In the genomic region with DNA sequence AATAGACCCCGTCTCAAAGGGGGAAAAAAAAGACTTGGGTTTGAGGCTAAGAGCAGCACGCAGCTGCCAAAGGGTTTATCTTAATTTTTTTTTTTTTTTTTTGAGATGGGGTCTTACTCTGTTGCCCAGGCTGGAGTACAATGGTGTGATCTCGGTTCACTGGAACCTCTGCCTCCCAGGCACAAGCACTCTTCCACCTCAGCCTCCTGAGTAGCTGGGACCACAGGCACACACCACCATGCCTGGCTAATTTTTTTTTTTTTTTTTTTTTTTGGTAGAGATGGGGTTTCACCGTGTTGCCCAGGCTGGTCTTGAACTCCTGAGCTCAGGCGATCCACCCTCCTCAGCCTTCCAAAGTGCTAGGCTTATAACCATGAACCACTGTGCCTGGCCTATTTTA, we compare ENCODE assay signal across 9 cellular contexts. TPM values are rescaled to one million over a fixed set of nuclear protein-coding genes. Genes with fewer than 3 reads are reported as not detected.
A peak's percentile ranks its signal among the peaks of the same experiment; 100 is the strongest.
DNase-seq lines count a peak whose midpoint lies in the region; ATAC-seq and TF ChIP-seq lines count a peak whose summit lies in the region.
"Not testable (repeated sequence)": the region's sequence is repeated elsewhere in the genome, so short reads cannot be mapped to it uniquely, and the experiment has no call there.
"Had no signal": no experiment of that assay in that cellular context is flagged by ENCODE, and none has a peak within 500 bp of the region (broad histone marks: within the 10 kb centered on the region; RNA-seq: fewer than 3 reads in every experiment).

No MANE protein-coding gene starts in this region.

- not testable (repeated sequence) for H3K9me3 ChIP-seq in CD8-positive, alpha-beta memory T cell (ENCODE audit: low read length); OCI-LY3 (ENCODE audit: insufficient read depth, low read length); colonic mucosa

- peaks cover 54% of the 10 kb centered on the region for H3K4me1 ChIP-seq in CD8-positive, alpha-beta memory T cell (ENCODE audit: insufficient read depth, low read length)
- H3K4me1 ChIP-seq in OCI-LY3 (ENCODE audit: low read length): peaks cover 16% of the 10 kb centered on the region
- not testable (repeated sequence) for H3K4me1 ChIP-seq in colonic mucosa

- H3K36me3 ChIP-seq in CD8-positive, alpha-beta memory T cell (ENCODE audit: insufficient read depth, low read length): peaks cover 19% of the 10 kb centered on the region
- H3K36me3 ChIP-seq in OCI-LY3 (replicated peaks; ENCODE audit: low read depth, low read length): peaks cover 51% of the 10 kb centered on the region
- not testable (repeated sequence) for H3K36me3 ChIP-seq in colonic mucosa

- POLR2A ChIA-PET in CD8-positive, alpha-beta memory T cell (lab: Charles Lee): interaction anchor here (3.1 kb wide), 1 partner anchor 147 kb away, joined by 18 read pairs; a partner anchor contains a TSS

- not testable (repeated sequence) for ATAC-seq in memory B cell (ENCODE audit: low read depth); stimulated activated memory B cell treated with anti-CD40 and anti-IgM and Interleukin-4, amounts not matched to agents 10 μg/mL and 1 μg/mL and 100 μg/mL, for 72 hours

- H3K9me3 Mint-ChIP-seq in CD8-positive, alpha-beta memory T cell; activated T-cell treated with anti-CD3 and anti-CD28 coated beads, Interleukin-2, amount 50 U/mL, for 24 hours; memory B cell; stimulated activated memory B cell treated with anti-CD40 and anti-IgM and Interleukin-4, amounts not matched to agents 10 μg/mL and 1 μg/mL and 100 μg/mL, for 72 hours: not testable (repeated sequence)

- TF ChIP-seq CTCF in OCI-LY3 (IDR thresholded peaks at IDR 0.05; ENCODE audit: low read depth, low read length); colonic mucosa (IDR thresholded peaks at IDR 0.05): not testable (repeated sequence)

- H3K27ac ChIP-seq in CD8-positive, alpha-beta memory T cell (ENCODE audit: low read depth, low read length): peak overlapping the region; percentile 87
- H3K27ac ChIP-seq in OCI-LY3 (ENCODE audit: low read length) (peak overlapping the region; percentile 98; the same call in 1 of the 2 replicates), colonic mucosa (peak overlapping the region; percentile 89)

- intact Hi-C loops in colonic mucosa (cut with DNase I): not testable (repeated sequence)

- peak overlapping the region; percentile 100 for H3K4me2 ChIP-seq in OCI-LY3 (ENCODE audit: low read length)

- H3K27me3 Mint-ChIP-seq in CD8-positive, alpha-beta memory T cell; activated T-cell treated with anti-CD3 and anti-CD28 coated beads, Interleukin-2, amount 50 U/mL, for 24 hours; memory B cell; stimulated activated memory B cell treated with anti-CD40 and anti-IgM and Interleukin-4, amounts not matched to agents 10 μg/mL and 1 μg/mL and 100 μg/mL, for 72 hours: not testable (repeated sequence)

- peak overlapping the region; percentile 97 for H3K4me3 ChIP-seq in CD8-positive, alpha-beta memory T cell (ENCODE audit: low read length)
- H3K4me3 ChIP-seq in OCI-LY3 (ENCODE audit: low read length): peak overlapping the region; percentile 93; the same call in 1 of the 2 replicates
- not testable (repeated sequence) for H3K4me3 ChIP-seq in colonic mucosa

- H3K79me2 ChIP-seq in OCI-LY3 (ENCODE audit: low read length): peaks cover 42% of the 10 kb centered on the region

- not testable (repeated sequence) for H3K9ac ChIP-seq in OCI-LY3 (ENCODE audit: low read length); colonic mucosa (ENCODE audit: low read depth in 2 of 2, low read length in 2 of 2)

- peak overlapping the region in 6 of 7 donors; percentile 100 for H3K4me3 Mint-ChIP-seq in CD8-positive, alpha-beta memory T cell
- H3K4me3 Mint-ChIP-seq in activated T-cell treated with anti-CD3 and anti-CD28 coated beads, Interleukin-2, amount 50 U/mL, for 24 hours: peak overlapping the region; percentile 100
- not testable (repeated sequence) for H3K4me3 Mint-ChIP-seq in memory B cell
- peak overlapping the region; percentile 100 for H3K4me3 Mint-ChIP-seq in stimulated activated memory B cell treated with anti-CD40 and anti-IgM and Interleukin-4, amounts not matched to agents 10 μg/mL and 1 μg/mL and 100 μg/mL, for 72 hours

- CTCF ChIA-PET in CD8-positive, alpha-beta memory T cell (lab: Charles Lee): interaction anchor here (1.3 to 3.1 kb wide), 2 partner anchors 103 to 417 kb away, joined by 4 to 8 read pairs; no protein-coding TSS in a partner anchor

- H2AFZ ChIP-seq in OCI-LY3 (ENCODE audit: low read depth, low read length): not testable (repeated sequence)

- H3K4me1 Mint-ChIP-seq in CD8-positive, alpha-beta memory T cell: peaks cover 40 to 60% (median 44%) of the 10 kb centered on the region in 3 donors
- peaks cover 56% of the 10 kb centered on the region for H3K4me1 Mint-ChIP-seq in activated T-cell treated with anti-CD3 and anti-CD28 coated beads, Interleukin-2, amount 50 U/mL, for 24 hours (ENCODE audit: low read depth)
- peaks cover 27% of the 10 kb centered on the region for H3K4me1 Mint-ChIP-seq in memory B cell
- peaks cover 65% of the 10 kb centered on the region for H3K4me1 Mint-ChIP-seq in stimulated activated memory B cell treated with anti-CD40 and anti-IgM and Interleukin-4, amounts not matched to agents 10 μg/mL and 1 μg/mL and 100 μg/mL, for 72 hours

- H3K27me3 ChIP-seq in CD8-positive, alpha-beta memory T cell (ENCODE audit: insufficient read depth, low read length, poor library complexity, severe bottlenecking); OCI-LY3 (ENCODE audit: low read depth, low read length); colonic mucosa: not testable (repeated sequence)

- H4K20me1 ChIP-seq in OCI-LY3 (ENCODE audit: insufficient read depth, low read length): peaks cover 18% of the 10 kb centered on the region

- peak overlapping the region in 4 of 8 donors; percentile 97 to 99 (median 98) for H3K27ac Mint-ChIP-seq in CD8-positive, alpha-beta memory T cell
- H3K27ac Mint-ChIP-seq in activated T-cell treated with anti-CD3 and anti-CD28 coated beads, Interleukin-2, amount 50 U/mL, for 24 hours: peak overlapping the region; percentile 99
- peak overlapping the region; percentile 86 for H3K27ac Mint-ChIP-seq in memory B cell
- H3K27ac Mint-ChIP-seq in stimulated activated memory B cell treated with anti-CD40 and anti-IgM and Interleukin-4, amounts not matched to agents 10 μg/mL and 1 μg/mL and 100 μg/mL, for 72 hours: peak overlapping the region; percentile 99

- peaks cover 0 to 41% (median 2%) of the 10 kb centered on the region in 3 donors for H3K36me3 Mint-ChIP-seq in CD8-positive, alpha-beta memory T cell
- H3K36me3 Mint-ChIP-seq in activated T-cell treated with anti-CD3 and anti-CD28 coated beads, Interleukin-2, amount 50 U/mL, for 24 hours (ENCODE audit: low read depth): peaks cover 84% of the 10 kb centered on the region
- H3K36me3 Mint-ChIP-seq in memory B cell: peaks cover 13% of the 10 kb centered on the region
- H3K36me3 Mint-ChIP-seq in stimulated activated memory B cell treated with anti-CD40 and anti-IgM and Interleukin-4, amounts not matched to agents 10 μg/mL and 1 μg/mL and 100 μg/mL, for 72 hours: peaks cover 51% of the 10 kb centered on the region

- DNase-seq in CD8-positive, alpha-beta memory T cell; activated T-cell treated with anti-CD3 and anti-CD28 coated beads, Interleukin-2, amount 50 U/mL, for 24 hours; colonic mucosa; memory B cell (ENCODE audit: low spot score in 2 of 2): not testable (repeated sequence)

RNA-seq across cellular contexts. Expression of a gene that starts 1.1 kb away (rescaled TPM):
- 100 to 1,000 TPM; 176 to 189 TPM for total RNA-seq in CD8-positive, alpha-beta memory T cell
- 518 TPM for polyA plus RNA-seq in CD8-positive, alpha-beta memory T cell
- 100 to 1,000 TPM; 120 to 124 TPM for total RNA-seq in colonic mucosa

RNA-seq across cellular contexts. Expression of a gene that starts 6.1 kb away (rescaled TPM):
- total RNA-seq in CD8-positive, alpha-beta memory T cell: 1 to 10 TPM; 4.1 to 4.9 TPM
- 1.5 TPM for polyA plus RNA-seq in CD8-positive, alpha-beta memory T cell
- total RNA-seq in colonic mucosa: 1 to 10 TPM in 1 of 2 donors, under 1 TPM in 1; 0.64 to 2.2 TPM
- total RNA-seq: cardiac septum had no signal

RNA-seq across cellular contexts. Expression of a gene that starts 6.2 kb away (rescaled TPM):
- 10 to 100 TPM; 12.7 to 12.8 TPM for total RNA-seq in CD8-positive, alpha-beta memory T cell
- 0.74 TPM for polyA plus RNA-seq in CD8-positive, alpha-beta memory T cell
- total RNA-seq in colonic mucosa: 1 to 10 TPM; 3.4 to 3.6 TPM

RNA-seq across cellular contexts. Expression of a gene that starts 30.7 kb away (rescaled TPM):
- total RNA-seq in CD8-positive, alpha-beta memory T cell: 10 to 100 TPM; 30.6 to 34.1 TPM
- 5.1 TPM for polyA plus RNA-seq in CD8-positive, alpha-beta memory T cell
- total RNA-seq in colonic mucosa: 10 to 100 TPM in 1 of 2 donors, 1 to 10 TPM in 1; 8.7 to 17.0 TPM

RNA-seq across cellular contexts. Expression of a gene that starts 42.6 kb away (rescaled TPM):
- total RNA-seq in CD8-positive, alpha-beta memory T cell: under 1 TPM; 0.18 TPM
- 0.10 TPM for polyA plus RNA-seq in CD8-positive, alpha-beta memory T cell
- total RNA-seq in colonic mucosa: not detected
- total RNA-seq: cardiac septum, foreskin keratinocyte, renal cortical epithelial cell had no signal
- polyA plus RNA-seq: foreskin keratinocyte had no signal
